ENCODE assay signal across 8 cellular contexts in the genomic region with DNA sequence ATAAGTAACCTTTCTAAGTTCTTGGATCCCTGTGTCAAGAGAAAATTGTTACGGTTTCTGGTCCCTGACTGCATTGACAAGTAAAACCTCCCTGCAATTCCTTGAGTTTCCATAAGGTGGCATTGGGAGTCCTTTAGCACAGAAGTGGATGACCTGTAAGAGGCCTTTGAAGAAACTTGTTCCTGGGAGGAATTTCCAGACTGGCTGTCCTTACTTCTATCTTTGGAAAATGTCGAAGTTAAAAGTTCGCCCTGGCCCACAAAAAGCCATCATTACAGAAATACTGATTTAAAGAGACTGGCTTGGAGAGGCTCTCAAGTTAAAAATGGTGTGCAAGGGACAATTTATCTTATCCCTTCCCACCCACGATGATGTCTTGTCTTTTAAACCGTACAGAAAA.
A peak's percentile ranks its signal among the peaks of the same experiment; 100 is the strongest.
DNase-seq lines count a peak whose midpoint lies in the region; ATAC-seq, FAIRE-seq and TF ChIP-seq lines count a peak whose summit lies in the region.

No MANE protein-coding gene starts in this region.

- H3K4me1 ChIP-seq in astrocyte (ENCODE audit: insufficient read depth, low read length) (peaks cover 6% of the 10 kb centered on the region), hepatocyte (ENCODE audit: insufficient read depth) (no peaks in the 10 kb centered on the region), spleen (peaks cover 0 to 2% (median 0%) of the 10 kb centered on the region in 6 donors)

- H3K27ac Mint-ChIP-seq in astrocyte (ENCODE audit: unreplicated experiment) = peak overlapping the region; percentile 21

- H3K36me3 ChIP-seq in astrocyte (ENCODE audit: insufficient read depth, low read length) (no peaks in the 10 kb centered on the region), hepatocyte (replicated peaks; ENCODE audit: insufficient read depth, low read depth) (no peaks in the 10 kb centered on the region), spleen (no peaks in the 10 kb centered on the region)

- H3K36me3 Mint-ChIP-seq in astrocyte (ENCODE audit: low read depth, unreplicated experiment) = no peaks in the 10 kb centered on the region

- no peak overlapping the region for H3K4me3 Mint-ChIP-seq in astrocyte (ENCODE audit: unreplicated experiment)

- H3K4me3 ChIP-seq in astrocyte (ENCODE audit: insufficient read depth, low read depth, low read length) (no peak overlapping the region), hepatocyte (no peak overlapping the region), spleen (no peak overlapping the region)

- intact Hi-C loops in spleen (cut with DNase I; ENCODE audit: low total_unique reads) = loop anchor here (10.0 kb wide), 2 partner anchors 343 to 583 kb away; partner anchors contain the start of gene RNF152

- H3K9me3 Mint-ChIP-seq in astrocyte (ENCODE audit: unreplicated experiment) = no peaks in the 10 kb centered on the region

- H3K9me3 ChIP-seq in astrocyte (ENCODE audit: insufficient read depth, low read depth, low read length) (no peaks in the 10 kb centered on the region), hepatocyte (ENCODE audit: low read depth) (no peaks in the 10 kb centered on the region), spleen (no peaks in the 10 kb centered on the region)

- ATAC-seq in GM18870 (IDR thresholded peaks at IDR 0.05; ENCODE audit: unreplicated experiment) (peak; percentile 80), HG03139 (IDR thresholded peaks at IDR 0.05; ENCODE audit: unreplicated experiment) (peak; percentile 74), GM21381 (IDR thresholded peaks at IDR 0.05; ENCODE audit: unreplicated experiment) (no peak)

- no peak overlapping the region for H3K4me2 ChIP-seq in astrocyte (ENCODE audit: low read length)
- peak overlapping the region; percentile 19 for H3K4me2 ChIP-seq in hepatocyte

- no peak overlapping the region for H3K27ac ChIP-seq in astrocyte (ENCODE audit: low read depth, low read length)
- H3K27ac ChIP-seq in hepatocyte = no peak overlapping the region
- H3K27ac ChIP-seq in spleen = no peak overlapping the region

- TF ChIP-seq CTCF in astrocyte (IDR thresholded peaks at IDR 0.05; ENCODE audit: insufficient read depth, low read depth, low read length) (peak; percentile 89), hepatocyte (IDR thresholded peaks at IDR 0.05; ENCODE audit: poor library complexity) (peak; percentile 72), spleen (IDR thresholded peaks at IDR 0.05 in 8 of 11, conservative IDR thresholded peaks at IDR 0.05 in 3 of 11) (peak; percentile 18 to 81 (median 63))

- no peaks in the 10 kb centered on the region for H3K9me2 ChIP-seq in hepatocyte (replicated peaks; ENCODE audit: insufficient read depth)

- 12% methylated on average over 5 of the region's 5 CpGs for WGBS in hepatocyte (ENCODE audit: low lambda C conversion rate, missing lambda C conversion rate)
- WGBS in spleen, 5 donors = 33 to 53% (median 41%) methylated on average over 5 of the region's 5 CpGs

- no peak overlapping the region for H2AFZ ChIP-seq in astrocyte (ENCODE audit: low read depth, low read length)
- H2AFZ ChIP-seq in hepatocyte = peak overlapping the region; percentile 5

- DNase-seq in CMK (ENCODE audit: low read depth) = peak; percentile 20
- DNase-seq in NCI-H345 treated with DMSO at 0.1 percent for 48 hours (lab: John Stamatoyannopoulos, UW; ENCODE audit: unreplicated experiment) = peak; percentile 49
- peak; percentile 69 for DNase-seq in astrocyte (ENCODE audit: low read depth)
- peak; percentile 88 for DNase-seq in hepatocyte (ENCODE audit: low spot score)
- no peak for DNase-seq in spleen

- H3K27me3 Mint-ChIP-seq in astrocyte (ENCODE audit: low read depth, unreplicated experiment) = no peaks in the 10 kb centered on the region

- no peak overlapping the region for H3K9ac ChIP-seq in astrocyte (ENCODE audit: low read length)

- H3K27me3 ChIP-seq in astrocyte (ENCODE audit: insufficient read depth, low read length) (no peaks in the 10 kb centered on the region), hepatocyte (no peaks in the 10 kb centered on the region), spleen (replicated peaks in 1 of 7) (peaks cover 0 to 6% (median 0%) of the 10 kb centered on the region in 7 donors)

- no peaks in the 10 kb centered on the region for H3K79me2 ChIP-seq in astrocyte (ENCODE audit: insufficient read depth, low read length)
- no peaks in the 10 kb centered on the region for H3K79me2 ChIP-seq in hepatocyte

- H3K4me1 Mint-ChIP-seq in astrocyte (ENCODE audit: low read depth, unreplicated experiment) = peaks cover 44% of the 10 kb centered on the region

- no peaks in the 10 kb centered on the region for H4K20me1 ChIP-seq in astrocyte (ENCODE audit: insufficient read depth, low read length)
- H4K20me1 ChIP-seq in hepatocyte (ENCODE audit: insufficient read depth, poor library complexity, severe bottlenecking) = no peaks in the 10 kb centered on the region

- peak; percentile 41 for FAIRE-seq in astrocyte (lab: Jason Lieb, UNC)

- no peak for TF ChIP-seq POLR2A in spleen (IDR thresholded peaks at IDR 0.05)
